Comparison of ENCODE assay signal across 1 cellular context in genomic region chr9:95772320-95773060, GRCh38.
A peak's percentile ranks its signal among the peaks of the same experiment; 100 is the strongest.
TF ChIP-seq lines count a peak whose summit lies in the region.

No MANE protein-coding gene starts in this region.

TF ChIP-seq in HepG2, 621 proteins besides CTCF, POLR2A, EP300 and RAD21 (continued from another document and continues in another):
- TF ChIP-seq ZBTB25 (CRISPR knock-in tag; IDR thresholded peaks at IDR 0.05): no peak
- TF ChIP-seq ZNF615 (CRISPR knock-in tag; IDR thresholded peaks at IDR 0.05; ENCODE audit: borderline replicate concordance): no peak
- no peak for TF ChIP-seq MXD3 (CRISPR knock-in tag; IDR thresholded peaks at IDR 0.05)
- TF ChIP-seq SMARCC2 (IDR thresholded peaks at IDR 0.05): no peak
- no peak for TF ChIP-seq MED13 (CRISPR knock-in tag; IDR thresholded peaks at IDR 0.05)
- 0 out of 2 replicates have a peak, but pooled peaks have one; percentile 19 for TF ChIP-seq NCOA2 (CRISPR knock-in tag; IDR thresholded peaks at IDR 0.05)
- TF ChIP-seq ZNF678 (CRISPR knock-in tag; IDR thresholded peaks at IDR 0.05): no peak
- TF ChIP-seq KDM4B (CRISPR knock-in tag; IDR thresholded peaks at IDR 0.05): no peak
- no peak for TF ChIP-seq PRMT3 (CRISPR knock-in tag; IDR thresholded peaks at IDR 0.05; ENCODE audit: borderline replicate concordance, low read depth)
- no peak for TF ChIP-seq KAT2B (IDR thresholded peaks at IDR 0.05; ENCODE audit: borderline replicate concordance, low read depth, low read length)
- TF ChIP-seq ZFP36 (IDR thresholded peaks at IDR 0.05; ENCODE audit: borderline replicate concordance, low read depth, low read length, partially characterized antibody): no peak
- TF ChIP-seq AGO1 (IDR thresholded peaks at IDR 0.05; ENCODE audit: low read depth, low read length, poor library complexity, severe bottlenecking): no peak
- TF ChIP-seq NFIC (IDR thresholded peaks at IDR 0.05; ENCODE audit: low read length): no peak
- no peak; the same call in none of the 2 replicates for TF ChIP-seq HNF1A (IDR thresholded peaks at IDR 0.05; ENCODE audit: low read depth)
- TF ChIP-seq HNF1A (CRISPR knock-in tag; IDR thresholded peaks at IDR 0.05; ENCODE audit: borderline replicate concordance): peak; percentile 45; the same call in 1 of the 2 replicates
- TF ChIP-seq TCF12 (IDR thresholded peaks at IDR 0.05): no peak
- no peak for TF ChIP-seq TCF12 (CRISPR knock-in tag; IDR thresholded peaks at IDR 0.05)
- TF ChIP-seq, protein P1, sequence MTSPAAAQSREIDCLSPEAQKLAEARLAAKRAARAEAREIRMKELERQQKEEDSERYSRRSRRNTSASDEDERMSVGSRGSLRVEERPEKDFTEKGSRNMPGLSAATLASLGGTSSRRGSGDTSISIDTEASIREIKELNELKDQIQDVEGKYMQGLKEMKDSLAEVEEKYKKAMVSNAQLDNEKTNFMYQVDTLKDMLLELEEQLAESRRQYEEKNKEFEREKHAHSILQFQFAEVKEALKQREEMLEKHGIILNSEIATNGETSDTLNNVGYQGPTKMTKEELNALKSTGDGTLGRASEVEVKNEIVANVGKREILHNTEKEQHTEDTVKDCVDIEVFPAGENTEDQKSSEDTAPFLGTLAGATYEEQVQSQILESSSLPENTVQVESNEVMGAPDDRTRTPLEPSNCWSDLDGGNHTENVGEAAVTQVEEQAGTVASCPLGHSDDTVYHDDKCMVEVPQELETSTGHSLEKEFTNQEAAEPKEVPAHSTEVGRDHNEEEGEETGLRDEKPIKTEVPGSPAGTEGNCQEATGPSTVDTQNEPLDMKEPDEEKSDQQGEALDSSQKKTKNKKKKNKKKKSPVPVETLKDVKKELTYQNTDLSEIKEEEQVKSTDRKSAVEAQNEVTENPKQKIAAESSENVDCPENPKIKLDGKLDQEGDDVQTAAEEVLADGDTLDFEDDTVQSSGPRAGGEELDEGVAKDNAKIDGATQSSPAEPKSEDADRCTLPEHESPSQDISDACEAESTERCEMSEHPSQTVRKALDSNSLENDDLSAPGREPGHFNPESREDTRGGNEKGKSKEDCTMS (CRISPR knock-in tag; conservative IDR thresholded peaks at IDR 0.05): no peak
- no peak for TF ChIP-seq JARID2 (CRISPR knock-in tag; IDR thresholded peaks at IDR 0.05; ENCODE audit: insufficient replicate concordance)
- TF ChIP-seq ZMYM3 (CRISPR knock-in tag; IDR thresholded peaks at IDR 0.05): no peak
- no peak for TF ChIP-seq RELA (CRISPR knock-in tag; IDR thresholded peaks at IDR 0.05)
- no peak for TF ChIP-seq THYN1 (CRISPR knock-in tag; IDR thresholded peaks at IDR 0.05; ENCODE audit: borderline replicate concordance, low read depth)
- TF ChIP-seq ZNF484 (CRISPR knock-in tag; IDR thresholded peaks at IDR 0.05; ENCODE audit: borderline replicate concordance, low read depth): no peak
- TF ChIP-seq FOXJ3 (CRISPR knock-in tag; IDR thresholded peaks at IDR 0.05; ENCODE audit: borderline replicate concordance): peak; percentile 55; the same call in 1 of the 2 replicates
- no peak for TF ChIP-seq NCOR1 (IDR thresholded peaks at IDR 0.05; ENCODE audit: borderline replicate concordance, low read length)
- no peak for TF ChIP-seq ZNF160 (CRISPR knock-in tag; IDR thresholded peaks at IDR 0.05)
- TF ChIP-seq HCFC1 (IDR thresholded peaks at IDR 0.05; ENCODE audit: low read depth, low read length): no peak
- no peak for TF ChIP-seq ZNF326 (CRISPR knock-in tag; IDR thresholded peaks at IDR 0.05; ENCODE audit: borderline replicate concordance)
- no peak for TF ChIP-seq GRHL1 (CRISPR knock-in tag; conservative IDR thresholded peaks at IDR 0.05)
- 0 out of 2 replicates have a peak, but pooled peaks have one; percentile 13 for TF ChIP-seq MXD4 (CRISPR knock-in tag; IDR thresholded peaks at IDR 0.05)
- no peak for TF ChIP-seq CBX1 (IDR thresholded peaks at IDR 0.05; ENCODE audit: low read depth)
- TF ChIP-seq RBAK (CRISPR knock-in tag; IDR thresholded peaks at IDR 0.05): no peak
- no peak for TF ChIP-seq E2F1 (CRISPR knock-in tag; IDR thresholded peaks at IDR 0.05)
- no peak for TF ChIP-seq SALL2 (CRISPR knock-in tag; IDR thresholded peaks at IDR 0.05)
- no peak for TF ChIP-seq HDAC6 (IDR thresholded peaks at IDR 0.05; ENCODE audit: low read depth, low read length)
- no peak for TF ChIP-seq PAWR (CRISPR knock-in tag; IDR thresholded peaks at IDR 0.05; ENCODE audit: borderline replicate concordance)
- no peak for TF ChIP-seq KDM1A (CRISPR knock-in tag; IDR thresholded peaks at IDR 0.05)
- TF ChIP-seq, protein P2, sequence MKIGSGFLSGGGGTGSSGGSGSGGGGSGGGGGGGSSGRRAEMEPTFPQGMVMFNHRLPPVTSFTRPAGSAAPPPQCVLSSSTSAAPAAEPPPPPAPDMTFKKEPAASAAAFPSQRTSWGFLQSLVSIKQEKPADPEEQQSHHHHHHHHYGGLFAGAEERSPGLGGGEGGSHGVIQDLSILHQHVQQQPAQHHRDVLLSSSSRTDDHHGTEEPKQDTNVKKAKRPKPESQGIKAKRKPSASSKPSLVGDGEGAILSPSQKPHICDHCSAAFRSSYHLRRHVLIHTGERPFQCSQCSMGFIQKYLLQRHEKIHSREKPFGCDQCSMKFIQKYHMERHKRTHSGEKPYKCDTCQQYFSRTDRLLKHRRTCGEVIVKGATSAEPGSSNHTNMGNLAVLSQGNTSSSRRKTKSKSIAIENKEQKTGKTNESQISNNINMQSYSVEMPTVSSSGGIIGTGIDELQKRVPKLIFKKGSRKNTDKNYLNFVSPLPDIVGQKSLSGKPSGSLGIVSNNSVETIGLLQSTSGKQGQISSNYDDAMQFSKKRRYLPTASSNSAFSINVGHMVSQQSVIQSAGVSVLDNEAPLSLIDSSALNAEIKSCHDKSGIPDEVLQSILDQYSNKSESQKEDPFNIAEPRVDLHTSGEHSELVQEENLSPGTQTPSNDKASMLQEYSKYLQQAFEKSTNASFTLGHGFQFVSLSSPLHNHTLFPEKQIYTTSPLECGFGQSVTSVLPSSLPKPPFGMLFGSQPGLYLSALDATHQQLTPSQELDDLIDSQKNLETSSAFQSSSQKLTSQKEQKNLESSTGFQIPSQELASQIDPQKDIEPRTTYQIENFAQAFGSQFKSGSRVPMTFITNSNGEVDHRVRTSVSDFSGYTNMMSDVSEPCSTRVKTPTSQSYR (CRISPR knock-in tag; IDR thresholded peaks at IDR 0.05; ENCODE audit: borderline replicate concordance): no peak
- TF ChIP-seq, protein P3, sequence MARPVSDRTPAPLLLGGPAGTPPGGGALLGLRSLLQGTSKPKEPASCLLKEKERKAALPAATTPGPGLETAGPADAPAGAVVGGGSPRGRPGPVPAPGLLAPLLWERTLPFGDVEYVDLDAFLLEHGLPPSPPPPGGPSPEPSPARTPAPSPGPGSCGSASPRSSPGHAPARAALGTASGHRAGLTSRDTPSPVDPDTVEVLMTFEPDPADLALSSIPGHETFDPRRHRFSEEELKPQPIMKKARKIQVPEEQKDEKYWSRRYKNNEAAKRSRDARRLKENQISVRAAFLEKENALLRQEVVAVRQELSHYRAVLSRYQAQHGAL (CRISPR knock-in tag; IDR thresholded peaks at IDR 0.05; ENCODE audit: not compliant biosample characterization): no peak
- TF ChIP-seq, protein P4, sequence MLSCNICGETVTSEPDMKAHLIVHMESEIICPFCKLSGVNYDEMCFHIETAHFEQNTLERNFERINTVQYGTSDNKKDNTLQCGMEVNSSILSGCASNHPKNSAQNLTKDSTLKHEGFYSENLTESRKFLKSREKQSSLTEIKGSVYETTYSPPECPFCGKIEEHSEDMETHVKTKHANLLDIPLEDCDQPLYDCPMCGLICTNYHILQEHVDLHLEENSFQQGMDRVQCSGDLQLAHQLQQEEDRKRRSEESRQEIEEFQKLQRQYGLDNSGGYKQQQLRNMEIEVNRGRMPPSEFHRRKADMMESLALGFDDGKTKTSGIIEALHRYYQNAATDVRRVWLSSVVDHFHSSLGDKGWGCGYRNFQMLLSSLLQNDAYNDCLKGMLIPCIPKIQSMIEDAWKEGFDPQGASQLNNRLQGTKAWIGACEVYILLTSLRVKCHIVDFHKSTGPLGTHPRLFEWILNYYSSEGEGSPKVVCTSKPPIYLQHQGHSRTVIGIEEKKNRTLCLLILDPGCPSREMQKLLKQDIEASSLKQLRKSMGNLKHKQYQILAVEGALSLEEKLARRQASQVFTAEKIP (CRISPR knock-in tag; IDR thresholded peaks at IDR 0.05; ENCODE audit: borderline replicate concordance): no peak
- TF ChIP-seq ZKSCAN8 (CRISPR knock-in tag; IDR thresholded peaks at IDR 0.05; ENCODE audit: borderline replicate concordance): no peak
- no peak for TF ChIP-seq SRSF4 (IDR thresholded peaks at IDR 0.05; ENCODE audit: low read depth, low read length, poor library complexity, severe bottlenecking)
- TF ChIP-seq, protein P5, sequence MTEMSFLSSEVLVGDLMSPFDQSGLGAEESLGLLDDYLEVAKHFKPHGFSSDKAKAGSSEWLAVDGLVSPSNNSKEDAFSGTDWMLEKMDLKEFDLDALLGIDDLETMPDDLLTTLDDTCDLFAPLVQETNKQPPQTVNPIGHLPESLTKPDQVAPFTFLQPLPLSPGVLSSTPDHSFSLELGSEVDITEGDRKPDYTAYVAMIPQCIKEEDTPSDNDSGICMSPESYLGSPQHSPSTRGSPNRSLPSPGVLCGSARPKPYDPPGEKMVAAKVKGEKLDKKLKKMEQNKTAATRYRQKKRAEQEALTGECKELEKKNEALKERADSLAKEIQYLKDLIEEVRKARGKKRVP (CRISPR knock-in tag; IDR thresholded peaks at IDR 0.05): no peak
- no peak for TF ChIP-seq SP140L (CRISPR knock-in tag; IDR thresholded peaks at IDR 0.05; ENCODE audit: borderline replicate concordance)
- TF ChIP-seq BHLHE40 (IDR thresholded peaks at IDR 0.05; ENCODE audit: low read length): no peak
- TF ChIP-seq FOSL1 (CRISPR knock-in tag; IDR thresholded peaks at IDR 0.05; ENCODE audit: borderline replicate concordance): no peak
- TF ChIP-seq ZNF317 (CRISPR knock-in tag; IDR thresholded peaks at IDR 0.05): no peak
- no peak for TF ChIP-seq ZNF564 (CRISPR knock-in tag; IDR thresholded peaks at IDR 0.05)
- TF ChIP-seq RFX5 (IDR thresholded peaks at IDR 0.05; ENCODE audit: low read depth, low read length): no peak
- TF ChIP-seq ZNF776 (CRISPR knock-in tag; IDR thresholded peaks at IDR 0.05): no peak; the same call in 1 of the 2 replicates
